Comparison of ENCODE assay signal across 11 cellular contexts in the genomic region with DNA sequence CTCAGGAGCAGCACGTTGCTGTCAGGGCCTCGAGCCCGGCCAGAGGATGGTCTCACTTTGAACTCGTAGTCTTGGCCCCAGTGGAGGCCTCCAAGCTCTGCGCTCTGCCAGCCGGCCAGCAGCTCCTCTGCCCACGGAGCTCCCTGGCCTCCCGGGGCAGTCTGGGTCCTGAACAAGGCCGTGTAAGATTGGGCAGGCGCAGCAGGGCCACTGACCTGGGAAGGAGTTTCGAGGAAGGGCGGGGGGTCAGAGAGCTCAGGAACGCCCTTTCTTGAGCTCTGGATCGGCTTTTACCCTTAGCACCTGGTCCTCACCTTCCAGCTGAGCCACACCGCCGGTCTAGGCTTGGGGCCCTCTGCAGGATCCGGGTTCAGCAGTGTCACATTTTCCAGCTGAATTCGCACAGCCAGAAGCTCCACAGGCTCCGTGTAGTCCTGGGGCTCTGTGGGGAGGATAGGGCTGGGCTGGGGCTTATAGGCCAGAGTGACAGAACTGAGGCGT. TPM values are rescaled to one million over a fixed set of nuclear protein-coding genes. Genes with fewer than 3 reads are reported as not detected.
DNase-seq lines count a peak whose midpoint lies in the region.
"Had no signal": no experiment of that assay in that cellular context is flagged by ENCODE, and none has a peak within 500 bp of the region (broad histone marks: within the 10 kb centered on the region; RNA-seq: fewer than 3 reads in every experiment).

No MANE protein-coding gene starts in this region.

- 94% methylated on average over 20 of the region's 20 CpGs for WGBS in mesenchymal stem cell

- no peak overlapping the region for H3K4me2 ChIP-seq in mesenchymal stem cell (ENCODE audit: low read length, poor library complexity, severe bottlenecking)

- H3K4me1 ChIP-seq in mesenchymal stem cell (ENCODE audit: control insufficient read depth, insufficient read depth, low read depth, low read length) = peaks cover 27% of the 10 kb centered on the region
- H3K4me1 ChIP-seq: pancreas had no signal

- H3K18ac ChIP-seq in mesenchymal stem cell (ENCODE audit: low read depth in 1 of 2, low read length in 2 of 2) = no peak overlapping the region

- DNase-seq in 8988T (peak; percentile 8), islet precursor cell (peak; percentile 44), mesenchymal stem cell (no peak), T-helper 2 cell (no peak)
- DNase-seq: activated CD8-positive, alpha-beta memory T cell treated with anti-CD3 and anti-CD28 coated beads, Interleukin-2, amount 50 U/mL, for 4 hours; activated naive CD8-positive, alpha-beta T cell treated with anti-CD3 and anti-CD28 coated beads for 36 hours; HFFc6; midbrain; NCI-H1417 treated with DMSO at 0.1 percent for 48 hours; NCI-H446; pancreas had no signal

- peaks cover 0 to 3% of the 10 kb centered on the region in 2 experiments for H3K36me3 ChIP-seq in mesenchymal stem cell (ENCODE audit: control insufficient read depth in 1 of 2, insufficient read depth in 2 of 2, low read depth in 1 of 2, low read length in 2 of 2)
- H3K36me3 ChIP-seq: pancreas had no signal

- H2BK120ac ChIP-seq in mesenchymal stem cell (ENCODE audit: low read depth, low read length) = no peak overlapping the region

- peak overlapping the region in 1 of 2 experiments; percentile 50 for H3K4ac ChIP-seq in mesenchymal stem cell (ENCODE audit: low read depth in 1 of 2, low read length in 2 of 2)

- H4K8ac ChIP-seq in mesenchymal stem cell (ENCODE audit: low read length) = no peak overlapping the region

- H3K27ac ChIP-seq in mesenchymal stem cell (ENCODE audit: low read length, poor library complexity, severe bottlenecking) = no peak overlapping the region
- H3K27ac ChIP-seq: pancreas had no signal

- H2BK12ac ChIP-seq in mesenchymal stem cell (ENCODE audit: low read length in 2 of 2) = no peak overlapping the region

- H3K27me3 ChIP-seq in mesenchymal stem cell (ENCODE audit: control insufficient read depth in 1 of 2, insufficient read depth in 1 of 2, low read length in 2 of 2) = peaks cover 0 to 9% of the 10 kb centered on the region in 2 experiments
- H3K27me3 ChIP-seq: pancreas had no signal

- H2AK5ac ChIP-seq in mesenchymal stem cell (ENCODE audit: low read length, severe bottlenecking) = no peak overlapping the region

- no peak overlapping the region for H3K9ac ChIP-seq in mesenchymal stem cell (ENCODE audit: low read length)

- no peak overlapping the region for H4K91ac ChIP-seq in mesenchymal stem cell (ENCODE audit: low read length)

- H3K23ac ChIP-seq in mesenchymal stem cell (ENCODE audit: low read length in 2 of 2) = no peak overlapping the region

- no peak overlapping the region for H2AFZ ChIP-seq in mesenchymal stem cell (ENCODE audit: low read depth, low read length)

- H3K79me1 ChIP-seq in mesenchymal stem cell (replicated peaks; ENCODE audit: low read length, poor library complexity, severe bottlenecking) = no peaks in the 10 kb centered on the region

- H2BK15ac ChIP-seq in mesenchymal stem cell (ENCODE audit: low read depth, poor library complexity, severe bottlenecking) = no peak overlapping the region

- no peak overlapping the region for H3K4me3 ChIP-seq in mesenchymal stem cell (ENCODE audit: insufficient read depth in 1 of 2, low read depth in 1 of 2, low read length in 2 of 2)
- H3K4me3 ChIP-seq: pancreas had no signal

- no peak overlapping the region for H2BK5ac ChIP-seq in mesenchymal stem cell (ENCODE audit: low read depth, low read length, poor library complexity, severe bottlenecking)

- H3K14ac ChIP-seq in mesenchymal stem cell (ENCODE audit: low read length in 2 of 2) = no peak overlapping the region

- H3K9me3 ChIP-seq in mesenchymal stem cell (ENCODE audit: control insufficient read depth, low read length) = no peaks in the 10 kb centered on the region
- H3K9me3 ChIP-seq: pancreas had no signal

RNA-seq across cellular contexts. Expression of gene ROBO4, which starts 2.1 kb away (rescaled TPM):
- 0.17 TPM for polyA plus RNA-seq in mesenchymal stem cell (2013, experiment 1 of 2)
- polyA plus RNA-seq in mesenchymal stem cell (2013, experiment 2 of 2) = 0.22 TPM

RNA-seq across cellular contexts. Expression of gene HEPN1, which starts 23.5 kb away (rescaled TPM):
- not detected for polyA plus RNA-seq in mesenchymal stem cell (2013, experiment 1 of 2)
- polyA plus RNA-seq in mesenchymal stem cell (2013, experiment 2 of 2) = not detected

RNA-seq across cellular contexts. Expression of gene ROBO3, which starts 30.3 kb away (rescaled TPM):
- 14.9 TPM for polyA plus RNA-seq in mesenchymal stem cell (2013, experiment 1 of 2)
- 14.9 TPM for polyA plus RNA-seq in mesenchymal stem cell (2013, experiment 2 of 2)

RNA-seq across cellular contexts. Expression of gene HEPACAM, which starts 40.3 kb away (rescaled TPM):
- not detected for polyA plus RNA-seq in mesenchymal stem cell (2013, experiment 1 of 2)
- polyA plus RNA-seq in mesenchymal stem cell (2013, experiment 2 of 2) = not detected

RNA-seq across cellular contexts. Expression of gene CCDC15, which starts 58.5 kb away (rescaled TPM):
- 0.66 TPM for polyA plus RNA-seq in mesenchymal stem cell (2013, experiment 1 of 2)
- 0.60 TPM for polyA plus RNA-seq in mesenchymal stem cell (2013, experiment 2 of 2)

Comparison
In these comparisons a context has a peak if more than half of its experiments do, and no peak if none do; other contexts are left out.
1. DNase-seq: peak in 8988T (single experiment) and islet precursor cell (single experiment); none in mesenchymal stem cell (single experiment) and T-helper 2 cell (0 of 5).